39 cellular contexts compared by ENCODE assay signal in the genomic region with DNA sequence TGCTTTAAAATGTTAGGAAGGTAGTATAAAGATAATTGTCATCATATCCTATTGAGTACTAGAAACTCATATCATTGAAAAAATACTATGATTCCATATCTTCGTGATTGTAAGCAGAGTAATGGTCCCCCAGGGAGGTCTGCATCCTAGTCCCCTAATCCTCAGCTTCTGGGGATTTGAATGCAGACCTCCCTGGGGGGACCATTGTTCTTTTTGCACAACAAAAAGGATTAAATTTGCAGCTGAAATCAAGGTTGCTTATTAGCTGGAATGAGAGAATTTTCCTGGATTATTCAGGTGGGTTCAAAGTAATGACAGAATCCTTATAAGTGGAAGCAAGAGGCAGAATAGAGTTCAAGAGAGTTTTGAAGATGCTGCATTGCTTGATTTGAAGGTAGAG. TPM values are rescaled to one million over a fixed set of nuclear protein-coding genes. Genes with fewer than 3 reads are reported as not detected.
DNase-seq lines count a peak whose midpoint lies in the region; ATAC-seq and TF ChIP-seq lines count a peak whose summit lies in the region.
"Had no signal": no experiment of that assay in that cellular context is flagged by ENCODE, and none has a peak within 500 bp of the region (broad histone marks: within the 10 kb centered on the region; RNA-seq: fewer than 3 reads in every experiment).

No MANE protein-coding gene starts in this region.

- in situ Hi-C loops in HAP-1 (cut with MboI; ENCODE audit: low sequenced_read_pairs): no loop called here

- H3K27ac ChIP-seq in GM23338 (ENCODE audit: low read depth) (no peak overlapping the region), neural progenitor cell (no peak overlapping the region)
- H3K27ac ChIP-seq: 22Rv1; A549; BLaER1; BLaER1 treated with 17β-estradiol and CSF1 and Interleukin-3, amounts not matched to agents 10 nM and 100 nM; C4-2B had no signal

- peaks cover 16% of the 10 kb centered on the region; the same call in 2 of the 3 replicates for H3K4me1 Mint-ChIP-seq in GM23338
- peaks cover 32% of the 10 kb centered on the region for H3K4me1 Mint-ChIP-seq in neural progenitor cell
- H3K4me1 Mint-ChIP-seq: CD4-positive, alpha-beta memory T cell; CD4-positive, CD25-positive, alpha-beta regulatory T cell; CD8-positive, alpha-beta memory T cell had no signal

- no peaks in the 10 kb centered on the region for H3K27me3 ChIP-seq in GM23338 (ENCODE audit: insufficient read depth)
- no peaks in the 10 kb centered on the region; the same call in 1 of the 2 replicates for H3K27me3 ChIP-seq in HAP-1 (ENCODE audit: low read depth)
- H3K27me3 ChIP-seq in neural progenitor cell: no peaks in the 10 kb centered on the region
- H3K27me3 ChIP-seq: BE2C; BLaER1; BLaER1 treated with 17β-estradiol and CSF1 and Interleukin-3, amounts not matched to agents 10 nM and 100 nM had no signal

- no peaks in the 10 kb centered on the region for H3K36me3 ChIP-seq in GM23338 (ENCODE audit: insufficient read depth)
- no peaks in the 10 kb centered on the region for H3K36me3 ChIP-seq in HAP-1 (replicated peaks)
- no peaks in the 10 kb centered on the region for H3K36me3 ChIP-seq in neural progenitor cell
- H3K36me3 ChIP-seq: BE2C, BLaER1 had no signal

- peaks cover 18% of the 10 kb centered on the region; the same call in 1 of the 2 replicates for H3K4me1 ChIP-seq in GM23338 (ENCODE audit: insufficient read depth)
- peaks cover 6% of the 10 kb centered on the region for H3K4me1 ChIP-seq in HAP-1
- peaks cover 18% of the 10 kb centered on the region for H3K4me1 ChIP-seq in neural progenitor cell
- H3K4me1 ChIP-seq: A549, BE2C, BLaER1, Caco-2 had no signal

- H3K27me3 Mint-ChIP-seq in GM23338 (ENCODE audit: insufficient read depth, low read depth, poor library complexity) (no peaks in the 10 kb centered on the region), neural progenitor cell (ENCODE audit: insufficient read depth, low read depth) (peaks cover 2% of the 10 kb centered on the region)

- H3K79me2 ChIP-seq in GM23338 (replicated peaks; ENCODE audit: insufficient read depth) (no peaks in the 10 kb centered on the region), neural progenitor cell (ENCODE audit: low read depth) (no peaks in the 10 kb centered on the region)

- H3K27ac Mint-ChIP-seq in GM23338 (no peak overlapping the region), neural progenitor cell (peak overlapping the region; percentile 87)
- H3K27ac Mint-ChIP-seq: B cell; CD4-positive, alpha-beta memory T cell; CD4-positive, alpha-beta T cell; CD4-positive, CD25-positive, alpha-beta regulatory T cell; CD8-positive, alpha-beta memory T cell; CD8-positive, alpha-beta T cell had no signal

- no peak for ATAC-seq in GM23338
- no peak for ATAC-seq in GM19467 (IDR thresholded peaks at IDR 0.05; ENCODE audit: unreplicated experiment)
- ATAC-seq in GM19035 (IDR thresholded peaks at IDR 0.05; ENCODE audit: unreplicated experiment): no peak
- ATAC-seq: A549; CD8-positive, alpha-beta T cell had no signal

- H3K4me3 ChIP-seq in GM23338 (no peak overlapping the region), HAP-1 (no peak overlapping the region), neural progenitor cell (no peak overlapping the region)
- H3K4me3 ChIP-seq: A549; BLaER1; BLaER1 treated with 17β-estradiol and CSF1 and Interleukin-3, amounts not matched to agents 10 nM and 100 nM had no signal

- H3K9me3 Mint-ChIP-seq in GM23338 (no peaks in the 10 kb centered on the region), neural progenitor cell (peaks cover 2% of the 10 kb centered on the region)
- H3K9me3 Mint-ChIP-seq: CD4-positive, alpha-beta memory T cell; CD4-positive, alpha-beta T cell; CD8-positive, alpha-beta memory T cell; CD8-positive, alpha-beta T cell had no signal

- DNase-seq in D341Med (ENCODE audit: low spot score): peak; percentile 45
- no peak for DNase-seq in GM23338 (ENCODE audit: low spot score)
- DNase-seq in HAP-1 (ENCODE audit: low spot score in 2 of 2): peak; percentile 59 to 70
- DNase-seq in neural progenitor cell (ENCODE audit: low spot score): peak; percentile 27
- DNase-seq in cerebellum (ENCODE audit: low spot score): no peak
- no peak for DNase-seq in NOMO-1 (lab: John Stamatoyannopoulos, UW; ENCODE audit: unreplicated experiment in 2 of 2)
- DNase-seq: 8988T; ACHN; AML-193; BE2C; C1 segment of cervical spinal cord; Caco-2; Calu3; CD4-positive, alpha-beta memory T cell; CD4-positive, alpha-beta T cell; CD4-positive, CD25-positive, alpha-beta regulatory T cell; CD8-positive, alpha-beta memory T cell; CD8-positive, alpha-beta T cell; COR-L47; DMS 273 treated with DMSO at 0.1 percent for 48 hours; DMS153; DMS53; DMS79; DMS79 treated with DMSO at 0.1 percent for 48 hours; DND-41 had no signal

- H3K36me3 Mint-ChIP-seq in GM23338 (ENCODE audit: low read depth) (no peaks in the 10 kb centered on the region), neural progenitor cell (no peaks in the 10 kb centered on the region)
- H3K36me3 Mint-ChIP-seq: CD4-positive, alpha-beta memory T cell; CD4-positive, CD25-positive, alpha-beta regulatory T cell; CD8-positive, alpha-beta memory T cell; CD8-positive, alpha-beta T cell had no signal

- H3K4me2 ChIP-seq in GM23338 (0 out of 2 replicates have a peak overlapping the region, but pooled peaks have one; percentile 50), neural progenitor cell (no peak overlapping the region)
- H3K4me2 ChIP-seq: A549; BLaER1; BLaER1 treated with 17β-estradiol and CSF1 and Interleukin-3, amounts not matched to agents 10 nM and 100 nM had no signal

- TF ChIP-seq CTCF in GM23338 (conservative IDR thresholded peaks at IDR 0.05; ENCODE audit: low read depth in 2 of 2): no peak
- no peak for TF ChIP-seq CTCF in neural progenitor cell (IDR thresholded peaks at IDR 0.05)

- no peak overlapping the region for H3K9ac ChIP-seq in neural progenitor cell
- H3K9ac ChIP-seq: BLaER1; BLaER1 treated with 17β-estradiol and CSF1 and Interleukin-3, amounts not matched to agents 10 nM and 100 nM had no signal

- H3K9me3 ChIP-seq in HAP-1 (no peaks in the 10 kb centered on the region), neural progenitor cell (ENCODE audit: low read depth) (no peaks in the 10 kb centered on the region)
- H3K9me3 ChIP-seq: A549, BE2C, BLaER1, Caco-2 had no signal

- H2AFZ ChIP-seq in GM23338 (no peak overlapping the region), neural progenitor cell (replicated peaks) (no peak overlapping the region)

- H3K4me3 Mint-ChIP-seq in GM23338 (no peak overlapping the region), neural progenitor cell (no peak overlapping the region)
- H3K4me3 Mint-ChIP-seq: B cell; CD14-positive monocyte; CD4-positive, alpha-beta memory T cell; CD4-positive, alpha-beta T cell; CD4-positive, CD25-positive, alpha-beta regulatory T cell; CD8-positive, alpha-beta memory T cell; CD8-positive, alpha-beta T cell had no signal

- H4K20me1 ChIP-seq in GM23338 (replicated peaks; ENCODE audit: insufficient read depth) (no peaks in the 10 kb centered on the region), neural progenitor cell (ENCODE audit: low read depth) (no peaks in the 10 kb centered on the region)
- H4K20me1 ChIP-seq: BLaER1; BLaER1 treated with 17β-estradiol and CSF1 and Interleukin-3, amounts not matched to agents 10 nM and 100 nM had no signal

- peaks cover 11% of the 10 kb centered on the region for H3K9me2 ChIP-seq in GM23338 (ENCODE audit: insufficient read depth)

- no peaks in the 10 kb centered on the region for H3F3A ChIP-seq in GM23338 (replicated peaks; ENCODE audit: low read depth)
- H3F3A ChIP-seq in neural progenitor cell (ENCODE audit: low read depth): peaks cover 3% of the 10 kb centered on the region

TF ChIP-seq in GM23338, 12 proteins besides CTCF, POLR2A, EP300 and RAD21 (continues in another document):
- TF ChIP-seq, protein P1, sequence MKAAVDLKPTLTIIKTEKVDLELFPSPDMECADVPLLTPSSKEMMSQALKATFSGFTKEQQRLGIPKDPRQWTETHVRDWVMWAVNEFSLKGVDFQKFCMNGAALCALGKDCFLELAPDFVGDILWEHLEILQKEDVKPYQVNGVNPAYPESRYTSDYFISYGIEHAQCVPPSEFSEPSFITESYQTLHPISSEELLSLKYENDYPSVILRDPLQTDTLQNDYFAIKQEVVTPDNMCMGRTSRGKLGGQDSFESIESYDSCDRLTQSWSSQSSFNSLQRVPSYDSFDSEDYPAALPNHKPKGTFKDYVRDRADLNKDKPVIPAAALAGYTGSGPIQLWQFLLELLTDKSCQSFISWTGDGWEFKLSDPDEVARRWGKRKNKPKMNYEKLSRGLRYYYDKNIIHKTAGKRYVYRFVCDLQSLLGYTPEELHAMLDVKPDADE (IDR thresholded peaks at IDR 0.05): no peak
- no peak for TF ChIP-seq ZNF331 (CRISPR knock-in tag; IDR thresholded peaks at IDR 0.05; ENCODE audit: low read depth)
- TF ChIP-seq POLR2AphosphoS5 (IDR thresholded peaks at IDR 0.05; ENCODE audit: low read depth): no peak
- TF ChIP-seq CREB1 (CRISPR knock-in tag; IDR thresholded peaks at IDR 0.05; ENCODE audit: low read depth): no peak
- TF ChIP-seq JUNB (IDR thresholded peaks at IDR 0.05; ENCODE audit: unreplicated experiment): no peak

RNA-seq across cellular contexts. Expression of a gene that starts 26.1 kb away (rescaled TPM):
- total RNA-seq in GM23338 (2014; rRNA removed; shearing (Covaris generic)): not detected in 2 replicates
- not detected in 2 replicates for polyA plus RNA-seq in GM23338 (2016; fragmentation: Nextera tagmentation; extraction: Ambion mirVana)
- not detected in 2 replicates for total RNA-seq in neural progenitor cell (ENCODE audit: low replicate concordance)
- total RNA-seq in cerebellum: 3.3 TPM
- total RNA-seq: A172; A673; Caco-2; Calu3; CD8-positive, alpha-beta T cell; Daoy had no signal
- polyA plus RNA-seq: A549, AG04450, BJ had no signal

RNA-seq across cellular contexts. Expression of a gene that starts 34.0 kb away (rescaled TPM):
- total RNA-seq in GM23338 (2014; rRNA removed; shearing (Covaris generic)): not detected in 2 replicates
- not detected in 2 replicates for polyA plus RNA-seq in GM23338 (2016; fragmentation: Nextera tagmentation; extraction: Ambion mirVana)
- total RNA-seq in neural progenitor cell (ENCODE audit: low replicate concordance) (not detected in 2 replicates), cerebellum (not detected)
- total RNA-seq: A172; A673; Caco-2; Calu3; CD4-positive, alpha-beta memory T cell; CD4-positive, alpha-beta T cell; CD8-positive, alpha-beta memory T cell; CD8-positive, alpha-beta T cell; Daoy had no signal
- polyA plus RNA-seq: A549; AG04450; BJ; CD4-positive, alpha-beta memory T cell; CD4-positive, CD25-positive, alpha-beta regulatory T cell; CD8-positive, alpha-beta memory T cell had no signal

Comparison
In these comparisons a context has a peak if more than half of its experiments do, and no peak if none do; other contexts are left out.
1. DNase-seq: peak in D341Med (single experiment), HAP-1 (2 of 2) and neural progenitor cell (single experiment); none in GM23338 (single experiment), cerebellum (single experiment) and NOMO-1 (0 of 2).